ENCODE assay signal across 1 cellular context in the genomic region with DNA sequence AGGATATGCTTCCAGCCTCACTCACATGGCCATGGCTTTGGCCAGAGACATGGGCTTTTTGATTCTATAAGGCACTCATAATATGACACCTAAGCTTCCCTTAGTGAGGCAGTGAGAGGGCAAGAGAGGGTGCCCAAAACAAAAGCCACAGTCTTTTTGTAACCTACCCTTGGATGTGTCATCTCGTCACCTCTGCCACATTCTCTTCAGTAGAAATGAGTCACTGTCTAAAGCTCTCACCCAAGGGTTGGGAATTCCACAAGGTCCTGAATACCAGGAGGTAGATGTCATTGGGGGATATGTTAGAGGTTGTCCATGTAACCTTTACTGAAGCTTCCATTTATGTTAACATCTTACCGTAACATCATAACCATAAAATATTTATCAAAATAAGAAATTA.
TF ChIP-seq lines count a peak whose summit lies in the region.

No MANE protein-coding gene starts in this region.

TF ChIP-seq in IMR-90, 13 proteins besides CTCF, POLR2A, EP300 and RAD21 (continued from another document):
- no peak for TF ChIP-seq MAZ (IDR thresholded peaks at IDR 0.05; ENCODE audit: borderline replicate concordance, low read depth, low read length)
